Comparison of ENCODE assay signal across 8 cellular contexts in genomic region chr9:114382951-114383865, GRCh38. TPM values are rescaled to one million over a fixed set of nuclear protein-coding genes. Genes with fewer than 3 reads are reported as not detected.
A peak's percentile ranks its signal among the peaks of the same experiment; 100 is the strongest.
DNase-seq lines count a peak whose midpoint lies in the region; ATAC-seq and TF ChIP-seq lines count a peak whose summit lies in the region.

No MANE protein-coding gene starts in this region.

- DNase-seq in CD8-positive, alpha-beta memory T cell: peak; percentile 70 to 79 (median 75)
- DNase-seq in activated CD8-positive, alpha-beta memory T cell treated with anti-CD3 and anti-CD28 coated beads for 4 hours (ENCODE audit: low read depth in 2 of 2): peak; percentile 38 to 60
- DNase-seq in fibroblast of gingiva (ENCODE audit: low read depth): peak; percentile 75
- peak; percentile 66 for DNase-seq in pons (ENCODE audit: low spot score)
- peak; percentile 60 to 61 for DNase-seq in uterus
- DNase-seq in cerebellum (ENCODE audit: low spot score): no peak
- DNase-seq in NCI-H2227 (lab: John Stamatoyannopoulos, UW; ENCODE audit: unreplicated experiment): no peak

- H3K4me3 Mint-ChIP-seq in CD8-positive, alpha-beta memory T cell: peak overlapping the region; percentile 92 to 99 (median 96)

- H3K4me1 ChIP-seq in CD8-positive, alpha-beta memory T cell (ENCODE audit: insufficient read depth, low read length): peaks cover 74% of the 10 kb centered on the region
- H3K4me1 ChIP-seq in uterus: peaks cover 5 to 40% of the 10 kb centered on the region in 2 donors

- H3K27me3 ChIP-seq in CD8-positive, alpha-beta memory T cell (ENCODE audit: insufficient read depth, low read length, poor library complexity, severe bottlenecking): no peaks in the 10 kb centered on the region
- no peaks in the 10 kb centered on the region for H3K27me3 ChIP-seq in uterus

- H3K4me1 Mint-ChIP-seq in CD8-positive, alpha-beta memory T cell: peaks cover 64 to 83% (median 71%) of the 10 kb centered on the region in 3 donors

- CTCF ChIA-PET in CD8-positive, alpha-beta memory T cell (lab: Charles Lee): interaction anchor here (1.0 to 12.1 kb wide), 6 partner anchors 14 to 124 kb away, joined by 3 to 245 read pairs (median 4); no protein-coding TSS in a partner anchor

- peaks cover 0 to 9% (median 0%) of the 10 kb centered on the region in 5 donors for H3K9me3 Mint-ChIP-seq in CD8-positive, alpha-beta memory T cell

- intact Hi-C loops in uterus (cut with DNase I; ENCODE audit: low total_unique reads): no loop called here

- H3K27ac Mint-ChIP-seq in CD8-positive, alpha-beta memory T cell: peak overlapping the region; percentile 93 to 100 (median 98)

- POLR2A ChIA-PET in CD8-positive, alpha-beta memory T cell (lab: Charles Lee): interaction anchor here (13.0 kb wide), 1 partner anchor 15 kb away, joined by 341 read pairs; no protein-coding TSS in a partner anchor

- H3K36me3 ChIP-seq in CD8-positive, alpha-beta memory T cell (ENCODE audit: insufficient read depth, low read length): peaks cover 32% of the 10 kb centered on the region
- no peaks in the 10 kb centered on the region for H3K36me3 ChIP-seq in uterus

- H3K27me3 Mint-ChIP-seq in CD8-positive, alpha-beta memory T cell: peaks cover 0 to 4% of the 10 kb centered on the region in 2 donors

- H3K27ac ChIP-seq in CD8-positive, alpha-beta memory T cell (ENCODE audit: low read depth, low read length): peak overlapping the region; percentile 96
- H3K27ac ChIP-seq in uterus: peak overlapping the region; percentile 97 to 98

- TF ChIP-seq POLR2A in uterus (IDR thresholded peaks at IDR 0.05): peak in 1 of 2 donors; percentile 39

- peak overlapping the region; percentile 98 for H3K4me3 ChIP-seq in CD8-positive, alpha-beta memory T cell (ENCODE audit: low read length)
- H3K4me3 ChIP-seq in uterus: peak overlapping the region in 1 of 2 donors; percentile 15

- ATAC-seq in HG03432 (IDR thresholded peaks at IDR 0.05; ENCODE audit: unreplicated experiment): peak; percentile 29

- peak in 2 of 4 experiments; percentile 8 to 15 for TF ChIP-seq CTCF in uterus (IDR thresholded peaks at IDR 0.05)

- no peaks in the 10 kb centered on the region for H3K9me3 ChIP-seq in CD8-positive, alpha-beta memory T cell (ENCODE audit: low read length)
- H3K9me3 ChIP-seq in uterus: no peaks in the 10 kb centered on the region

- peaks cover 30 to 93% (median 39%) of the 10 kb centered on the region in 3 donors for H3K36me3 Mint-ChIP-seq in CD8-positive, alpha-beta memory T cell

RNA-seq across cellular contexts. Expression of gene AKNA, which starts 4.6 kb away (rescaled TPM):
- total RNA-seq in CD8-positive, alpha-beta memory T cell: 100 to 1,000 TPM; 126 TPM
- polyA plus RNA-seq in CD8-positive, alpha-beta memory T cell: 45.6 TPM
- total RNA-seq in uterus (100 to 1,000 TPM in 1 of 4 donors, 10 to 100 TPM in 3; 24.1 to 123 (median 34.3) TPM), cerebellum (10.6 TPM)

RNA-seq across cellular contexts. Expression of gene ORM2, which starts 53.5 kb away (rescaled TPM):
- not detected for total RNA-seq in CD8-positive, alpha-beta memory T cell
- not detected for polyA plus RNA-seq in CD8-positive, alpha-beta memory T cell
- 1 to 10 TPM in 1 of 4 donors, not detected in 3; 1.2 TPM for total RNA-seq in uterus
- not detected for total RNA-seq in cerebellum

Comparison
In these comparisons a context has a peak if more than half of its experiments do, and no peak if none do; other contexts are left out.
1. DNase-seq: peak in CD8-positive, alpha-beta memory T cell (5 of 5), activated CD8-positive, alpha-beta memory T cell treated with anti-CD3 and anti-CD28 coated beads for 4 hours (2 of 2), fibroblast of gingiva (single experiment), pons (single experiment) and uterus (2 of 2); none in cerebellum (single experiment) and NCI-H2227 (single experiment).